ENCODE assay signal across 23 cellular contexts in the genomic region with DNA sequence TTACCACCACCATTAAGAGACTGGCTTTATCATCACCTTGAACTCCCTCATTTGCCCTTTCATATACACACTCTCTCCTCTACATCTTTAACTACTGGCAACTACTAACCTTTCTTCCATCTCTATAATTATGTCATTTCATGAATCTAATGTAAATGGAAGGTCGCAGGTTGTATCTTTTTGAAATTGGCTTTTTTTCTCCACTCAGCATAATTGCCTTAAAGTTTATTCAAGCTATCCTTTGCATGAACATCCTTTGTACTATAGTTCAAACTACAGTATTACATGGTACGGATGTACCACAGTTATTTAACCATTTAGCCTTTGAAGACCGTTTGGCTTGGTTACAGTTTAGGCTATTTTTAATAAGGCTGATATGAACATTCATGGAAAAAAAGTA.
DNase-seq lines count a peak whose midpoint lies in the region; ATAC-seq, FAIRE-seq and TF ChIP-seq lines count a peak whose summit lies in the region.
"Had no signal": no experiment of that assay in that cellular context is flagged by ENCODE, and none has a peak within 500 bp of the region (broad histone marks: within the 10 kb centered on the region; RNA-seq: fewer than 3 reads in every experiment).

No MANE protein-coding gene starts in this region.

- no peaks in the 10 kb centered on the region for H3K9me3 ChIP-seq in A549
- H3K9me3 ChIP-seq in IMR-90 (ENCODE audit: control insufficient read depth, insufficient read depth, low read length) = 0 out of 2 replicates have a peak, but pooled peaks cover 2% of the 10 kb centered on the region
- H3K9me3 ChIP-seq: BLaER1 treated with 17β-estradiol and CSF1 and Interleukin-3, amounts not matched to agents 10 nM and 100 nM; Caco-2 had no signal

- no peak for TF ChIP-seq EP300 in A549 (IDR thresholded peaks at IDR 0.05)

- DNase-seq in NCI-H2227 treated with DMSO at 0.1 percent for 48 hours (lab: John Stamatoyannopoulos, UW) = peak; percentile 9
- DNase-seq in NCI-H2227 (lab: John Stamatoyannopoulos, UW; ENCODE audit: unreplicated experiment) = no peak
- no peak for DNase-seq in A549 (ENCODE audit: low read depth in 1 of 2, low spot score in 1 of 2)
- DNase-seq in IMR-90 = no peak
- DNase-seq in NCI-H1436 treated with DMSO at 0.1 percent for 48 hours (lab: John Stamatoyannopoulos, UW) = no peak
- DNase-seq in cerebellar nuclear complex (lab: John Stamatoyannopoulos, UW) = no peak
- DNase-seq: ACHN; AML-193; Caco-2; Calu3; CD4-positive, alpha-beta T cell; CD8-positive, alpha-beta T cell; DMS53; DMS79; DND-41; EL; GDM1 had no signal

- no peaks in the 10 kb centered on the region for H3K79me1 ChIP-seq in IMR-90 (ENCODE audit: low read depth in 1 of 2, low read length in 2 of 2)

- H2AFZ ChIP-seq in IMR-90 (replicated peaks; ENCODE audit: low read length, poor library complexity) = no peak overlapping the region

- H3K4me2 ChIP-seq in A549 = no peak overlapping the region
- no peak overlapping the region for H3K4me2 ChIP-seq in IMR-90 (ENCODE audit: low read depth, low read length)
- H3K4me2 ChIP-seq: BLaER1 treated with 17β-estradiol and CSF1 and Interleukin-3, amounts not matched to agents 10 nM and 100 nM had no signal

- no peak for TF ChIP-seq RAD21 in A549 (conservative IDR thresholded peaks at IDR 0.05 in 1 of 2, IDR thresholded peaks at IDR 0.05 in 1 of 2)
- no peak for TF ChIP-seq RAD21 in IMR-90 (IDR thresholded peaks at IDR 0.05; ENCODE audit: low read length)

- no peak overlapping the region for H3K56ac ChIP-seq in IMR-90 (ENCODE audit: extremely low read depth, insufficient read depth, low read length)

- POLR2A ChIA-PET in A549 (lab: Yijun Ruan, JAX) (no interaction called here), IMR-90 (lab: Charles Lee; ENCODE audit: unreplicated experiment) (no interaction called here)

- H4K5ac ChIP-seq in IMR-90 (ENCODE audit: low read depth, low read length) = no peak overlapping the region

- no peak overlapping the region for H4K91ac ChIP-seq in IMR-90 (ENCODE audit: insufficient read depth, low read depth, low read length)

- no peak overlapping the region for H3K4me3 ChIP-seq in A549
- H3K4me3 ChIP-seq in IMR-90 (ENCODE audit: insufficient read depth, low read depth, low read length) = no peak overlapping the region
- H3K4me3 ChIP-seq: BLaER1 treated with 17β-estradiol and CSF1 and Interleukin-3, amounts not matched to agents 10 nM and 100 nM; GM12878 had no signal

- WGBS in A549 (ENCODE audit: missing lambda C conversion rate) = 17% methylated on average over 3 of the region's 3 CpGs
- no CpG with 5 or more reads among the region's 3 CpGs for WGBS in IMR-90 (ENCODE audit: extremely low coverage in 2 of 2, insufficient read length in 1 of 2), 2 experiments

- no peak overlapping the region for H3K9ac ChIP-seq in IMR-90 (ENCODE audit: low read depth, low read length)
- H3K9ac ChIP-seq: BLaER1 treated with 17β-estradiol and CSF1 and Interleukin-3, amounts not matched to agents 10 nM and 100 nM had no signal

- H3K18ac ChIP-seq in IMR-90 (ENCODE audit: low read depth, low read length) = no peak overlapping the region

- no peak overlapping the region for H2BK20ac ChIP-seq in IMR-90 (ENCODE audit: low read depth, low read length)

- H3K27ac ChIP-seq in A549 (no peak overlapping the region), IMR-90 (ENCODE audit: insufficient read depth, low read length) (no peak overlapping the region)
- H3K27ac ChIP-seq: 22Rv1; BLaER1 treated with 17β-estradiol and CSF1 and Interleukin-3, amounts not matched to agents 10 nM and 100 nM; C4-2B had no signal

- H3K9me1 ChIP-seq in IMR-90 (ENCODE audit: insufficient read depth, low read length) = no peaks in the 10 kb centered on the region

- H2BK120ac ChIP-seq in IMR-90 (ENCODE audit: low read depth, low read length) = no peak overlapping the region

- H3K27me3 ChIP-seq in IMR-90 (ENCODE audit: control insufficient read depth, insufficient read depth, low read length) = no peaks in the 10 kb centered on the region
- H3K27me3 ChIP-seq: BLaER1 treated with 17β-estradiol and CSF1 and Interleukin-3, amounts not matched to agents 10 nM and 100 nM had no signal

- H3K4ac ChIP-seq in IMR-90 (ENCODE audit: low read depth, low read length) = no peak overlapping the region

- BruUV-seq in IMR-90 (replicated peaks; lab: Mats Ljungman, UMichigan) = no TSS peak

- TF ChIP-seq POLR2A in A549 (IDR thresholded peaks at IDR 0.05; ENCODE audit: low read length) (no peak), IMR-90 (IDR thresholded peaks at IDR 0.05; ENCODE audit: low read depth, low read length) (no peak)

- H2BK15ac ChIP-seq in IMR-90 (ENCODE audit: low read depth, low read length) = no peak overlapping the region

- TF ChIP-seq CTCF in A549 (IDR thresholded peaks at IDR 0.05) (no peak), IMR-90 (conservative IDR thresholded peaks at IDR 0.05; ENCODE audit: low read depth, low read length) (no peak)

- no peaks in the 10 kb centered on the region for H4K20me1 ChIP-seq in IMR-90 (ENCODE audit: insufficient read depth, low read length)
- H4K20me1 ChIP-seq: BLaER1 treated with 17β-estradiol and CSF1 and Interleukin-3, amounts not matched to agents 10 nM and 100 nM had no signal

- no peak overlapping the region for H2AK9ac ChIP-seq in IMR-90 (replicated peaks; ENCODE audit: low read depth, low read length, poor library complexity)

- H2BK5ac ChIP-seq in IMR-90 (ENCODE audit: low read depth, low read length, poor library complexity, severe bottlenecking) = no peak overlapping the region

- ATAC-seq in A549 = no peak
- ATAC-seq in IMR-90 (ENCODE audit: low read depth) = no peak
- ATAC-seq: CD8-positive, alpha-beta T cell; GM12878 had no signal

- H4K8ac ChIP-seq in IMR-90 (ENCODE audit: low read depth in 2 of 2, low read length in 2 of 2) = no peak overlapping the region

- no peak for FAIRE-seq in A549 (lab: Jason Lieb, UNC)
- FAIRE-seq: D721Med, GM12878, GM19239 had no signal

- dilution Hi-C loops in IMR-90 (cut with HindIII; ENCODE audit: low sequenced_read_pairs, unreplicated experiment) = no loop called here

- H3K4me1 ChIP-seq in A549 (no peaks in the 10 kb centered on the region), IMR-90 (ENCODE audit: control insufficient read depth, insufficient read depth, low read length) (no peaks in the 10 kb centered on the region)
- H3K4me1 ChIP-seq: BLaER1 treated with 17β-estradiol and CSF1 and Interleukin-3, amounts not matched to agents 10 nM and 100 nM; Caco-2 had no signal

- H3K23ac ChIP-seq in IMR-90 (ENCODE audit: low read depth, low read length) = no peak overlapping the region

- CTCF ChIA-PET in A549 (lab: Yijun Ruan, JAX) = no interaction called here
- CTCF ChIA-PET in IMR-90 (lab: Yijun Ruan, JAX) = no interaction called here

- intact Hi-C loops in IMR-90 (cut with micrococcal nuclease) = no loop called here

- no peaks in the 10 kb centered on the region for H3K36me3 ChIP-seq in IMR-90 (ENCODE audit: control insufficient read depth, insufficient read depth, low read length)
- H3K36me3 ChIP-seq: BLaER1 treated with 17β-estradiol and CSF1 and Interleukin-3, amounts not matched to agents 10 nM and 100 nM had no signal

- no peak overlapping the region for H2AK5ac ChIP-seq in IMR-90 (ENCODE audit: low read depth, low read length)

- no peak overlapping the region for H3K14ac ChIP-seq in IMR-90 (replicated peaks; ENCODE audit: low read depth, low read length)

- in situ Hi-C loops in IMR-90 (cut with MboI; ENCODE audit: low sequenced_read_pairs) = no loop called here

TF ChIP-seq in A549, 52 proteins besides CTCF, POLR2A, EP300 and RAD21:
- TF ChIP-seq, protein P1, sequence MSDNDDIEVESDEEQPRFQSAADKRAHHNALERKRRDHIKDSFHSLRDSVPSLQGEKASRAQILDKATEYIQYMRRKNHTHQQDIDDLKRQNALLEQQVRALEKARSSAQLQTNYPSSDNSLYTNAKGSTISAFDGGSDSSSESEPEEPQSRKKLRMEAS (IDR thresholded peaks at IDR 0.05) = no peak
- TF ChIP-seq MAFK (IDR thresholded peaks at IDR 0.05; ENCODE audit: partially characterized antibody) (peak; percentile 36), CHD4 (IDR thresholded peaks at IDR 0.05; ENCODE audit: borderline replicate concordance) (no peak)

TF ChIP-seq in IMR-90, 13 proteins besides CTCF, POLR2A, EP300 and RAD21:
- TF ChIP-seq CHD1 (IDR thresholded peaks at IDR 0.05; ENCODE audit: low read depth, low read length) = no peak
- TF ChIP-seq MXI1 (IDR thresholded peaks at IDR 0.05; ENCODE audit: borderline replicate concordance, low read depth, low read length) = no peak
- TF ChIP-seq, protein P2, sequence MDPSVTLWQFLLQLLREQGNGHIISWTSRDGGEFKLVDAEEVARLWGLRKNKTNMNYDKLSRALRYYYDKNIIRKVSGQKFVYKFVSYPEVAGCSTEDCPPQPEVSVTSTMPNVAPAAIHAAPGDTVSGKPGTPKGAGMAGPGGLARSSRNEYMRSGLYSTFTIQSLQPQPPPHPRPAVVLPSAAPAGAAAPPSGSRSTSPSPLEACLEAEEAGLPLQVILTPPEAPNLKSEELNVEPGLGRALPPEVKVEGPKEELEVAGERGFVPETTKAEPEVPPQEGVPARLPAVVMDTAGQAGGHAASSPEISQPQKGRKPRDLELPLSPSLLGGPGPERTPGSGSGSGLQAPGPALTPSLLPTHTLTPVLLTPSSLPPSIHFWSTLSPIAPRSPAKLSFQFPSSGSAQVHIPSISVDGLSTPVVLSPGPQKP (IDR thresholded peaks at IDR 0.05; ENCODE audit: borderline replicate concordance, low read depth, low read length) = no peak
- TF ChIP-seq RFX5 (IDR thresholded peaks at IDR 0.05; ENCODE audit: low read depth, low read length) = no peak
- no peak for TF ChIP-seq NFE2L2 (IDR thresholded peaks at IDR 0.05; ENCODE audit: low read depth, low read length)
- TF ChIP-seq MAFK (IDR thresholded peaks at IDR 0.05; ENCODE audit: low read depth, low read length) = peak; percentile 29; the same call in 1 of the 2 replicates
